Comparison of ENCODE assay signal across 9 cellular contexts in the genomic region with DNA sequence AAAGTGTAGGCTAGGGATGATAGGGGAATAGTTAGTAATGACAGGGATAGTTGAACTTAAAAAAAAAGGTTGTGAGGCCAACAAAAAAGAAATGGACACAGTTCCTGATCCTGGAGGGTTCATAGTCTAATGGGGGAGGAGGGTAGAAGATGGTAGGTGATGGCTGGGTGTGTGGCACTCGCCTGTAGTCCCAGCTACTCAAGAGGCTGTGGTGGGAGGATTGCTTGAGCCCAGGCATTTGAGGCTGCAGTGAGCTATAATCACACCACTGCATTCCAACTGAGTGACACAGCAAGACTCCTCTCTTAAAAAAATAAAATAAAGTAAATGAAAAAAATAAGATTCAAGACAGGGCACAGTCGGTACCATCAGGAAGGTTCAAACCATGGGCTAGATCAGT. TPM values are rescaled to one million over a fixed set of nuclear protein-coding genes. Genes with fewer than 3 reads are reported as not detected.
DNase-seq lines count a peak whose midpoint lies in the region; ATAC-seq and TF ChIP-seq lines count a peak whose summit lies in the region.
"Had no signal": no experiment of that assay in that cellular context is flagged by ENCODE, and none has a peak within 500 bp of the region (broad histone marks: within the 10 kb centered on the region; RNA-seq: fewer than 3 reads in every experiment).

No MANE protein-coding gene starts in this region.

- H3K27me3 ChIP-seq in iPS-20b (ENCODE audit: insufficient read depth, low read length): peaks cover 56% of the 10 kb centered on the region

- H3K4me1 ChIP-seq in HEK293 (ENCODE audit: control insufficient read depth, insufficient read depth, low read length): no peaks in the 10 kb centered on the region
- peaks cover 6% of the 10 kb centered on the region for H3K4me1 ChIP-seq in iPS-20b (ENCODE audit: insufficient read depth, low read length)

- POLR2A ChIA-PET in HEK293 (lab: Yijun Ruan, JAX): interaction anchor here (0.6 to 7.1 kb wide), 6 partner anchors 8 to 1476 kb away, joined by 3 to 97 read pairs (median 5); a partner anchor contains a TSS
- POLR2A ChIA-PET in activated CD4-positive, alpha-beta memory T cell treated with anti-CD3 and anti-CD28 coated beads, Interleukin-2, amount 10 ng/mL, durations not matched to agents 7 days and 5 days (lab: Charles Lee): interaction anchor here (1.1 to 7.8 kb wide), 26 partner anchors 8 to 581 kb away, joined by 3 to 164 read pairs (median 7); a partner anchor contains a TSS

- TF ChIP-seq CTCF in AG09309 (IDR thresholded peaks at IDR 0.05; ENCODE audit: control insufficient read depth, insufficient read depth, low read depth, low read length, missing control alignments) (no peak), HEK293 (tag by site-specific recombination; IDR thresholded peaks at IDR 0.05) (no peak)

- peak overlapping the region; percentile 78 for H3K27ac Mint-ChIP-seq in activated CD4-positive, alpha-beta memory T cell treated with anti-CD3 and anti-CD28 coated beads, Interleukin-2, amount 10 ng/mL, durations not matched to agents 7 days and 5 days

- peak overlapping the region; percentile 81 for H3K4me3 Mint-ChIP-seq in activated CD4-positive, alpha-beta memory T cell treated with anti-CD3 and anti-CD28 coated beads, Interleukin-2, amount 10 ng/mL, durations not matched to agents 7 days and 5 days

- H3K27ac ChIP-seq in HEK293 (ENCODE audit: extremely low read depth, low read depth, low read length) (no peak overlapping the region), iPS-20b (ENCODE audit: low read length) (no peak overlapping the region)

- peaks cover 60% of the 10 kb centered on the region for H3K4me1 Mint-ChIP-seq in activated CD4-positive, alpha-beta memory T cell treated with anti-CD3 and anti-CD28 coated beads, Interleukin-2, amount 10 ng/mL, durations not matched to agents 7 days and 5 days

- H3K4me3 ChIP-seq in AG09309 (ENCODE audit: control insufficient read depth, low read depth, low read length) (peak overlapping the region; percentile 83), HEK293 (ENCODE audit: low read depth, low read length) (no peak overlapping the region), iPS-20b (ENCODE audit: low read length) (peak overlapping the region; percentile 80)

- H3K9me3 ChIP-seq in HEK293 (ENCODE audit: control insufficient read depth, insufficient read depth, low read depth, low read length) (no peaks in the 10 kb centered on the region), iPS-20b (ENCODE audit: insufficient read depth, low read depth, low read length) (no peaks in the 10 kb centered on the region)

- no peaks in the 10 kb centered on the region for H3K9me3 Mint-ChIP-seq in activated CD4-positive, alpha-beta memory T cell treated with anti-CD3 and anti-CD28 coated beads, Interleukin-2, amount 10 ng/mL, durations not matched to agents 7 days and 5 days

- no peaks in the 10 kb centered on the region for H3K27me3 Mint-ChIP-seq in activated CD4-positive, alpha-beta memory T cell treated with anti-CD3 and anti-CD28 coated beads, Interleukin-2, amount 10 ng/mL, durations not matched to agents 7 days and 5 days

- no peak for ATAC-seq in GM21786 (IDR thresholded peaks at IDR 0.05; ENCODE audit: unreplicated experiment)
- ATAC-seq in GM18861 (IDR thresholded peaks at IDR 0.05; ENCODE audit: unreplicated experiment): no peak
- ATAC-seq: left ventricle myocardium superior had no signal

- H3K9ac ChIP-seq in iPS-20b (ENCODE audit: low read depth, low read length): peak overlapping the region; percentile 61; the same call in 1 of the 2 replicates

- H3K36me3 Mint-ChIP-seq in activated CD4-positive, alpha-beta memory T cell treated with anti-CD3 and anti-CD28 coated beads, Interleukin-2, amount 10 ng/mL, durations not matched to agents 7 days and 5 days (ENCODE audit: low read depth): peaks cover 19% of the 10 kb centered on the region

- CTCF ChIA-PET in HEK293 (lab: Yijun Ruan, JAX): interaction anchor here (0.6 to 7.3 kb wide), 13 partner anchors 12 to 1125 kb away, joined by 3 to 61 read pairs (median 6); a partner anchor contains a TSS
- CTCF ChIA-PET in activated CD4-positive, alpha-beta memory T cell treated with anti-CD3 and anti-CD28 coated beads, Interleukin-2, amount 10 ng/mL, durations not matched to agents 7 days and 5 days (lab: Charles Lee): interaction anchor here (1.7 to 6.3 kb wide), 6 partner anchors 36 to 102 kb away, joined by 5 to 53 read pairs (median 14); a partner anchor contains a TSS

- H3K36me3 ChIP-seq in HEK293 (ENCODE audit: control insufficient read depth in 2 of 2, insufficient read depth in 1 of 2, low read length in 2 of 2): no peaks in the 10 kb centered on the region
- H3K36me3 ChIP-seq in iPS-20b (ENCODE audit: insufficient read depth, low read depth, low read length): no peaks in the 10 kb centered on the region

- DNase-seq in AG09309 (ENCODE audit: low read depth) (no peak), mucosa of gallbladder (ENCODE audit: low spot score) (no peak), DMS153 (lab: John Stamatoyannopoulos, UW) (no peak)
- DNase-seq in activated CD4-positive, alpha-beta memory T cell treated with anti-CD3 and anti-CD28 coated beads, Interleukin-2, amount 10 ng/mL, durations not matched to agents 7 days and 5 days: no peak
- DNase-seq: left ventricle myocardium superior had no signal

TF ChIP-seq in HEK293, 187 proteins besides CTCF, POLR2A, EP300 and RAD21 (continues in another document):
- TF ChIP-seq SP7 (tag by site-specific recombination; IDR thresholded peaks at IDR 0.05) (peak; percentile 50; the same call in 1 of the 2 replicates), ZNF221 (tag by site-specific recombination; IDR thresholded peaks at IDR 0.05; ENCODE audit: borderline replicate concordance) (no peak), MYNN (tag by site-specific recombination; IDR thresholded peaks at IDR 0.05; ENCODE audit: borderline replicate concordance) (no peak), SALL2 (tag by site-specific recombination; IDR thresholded peaks at IDR 0.05; ENCODE audit: borderline replicate concordance) (no peak), ZNF621 (tag by site-specific recombination; IDR thresholded peaks at IDR 0.05) (no peak), TCF7L2 (IDR thresholded peaks at IDR 0.05; ENCODE audit: borderline replicate concordance, low read depth, low read length) (no peak)
- TF ChIP-seq, protein P1, sequence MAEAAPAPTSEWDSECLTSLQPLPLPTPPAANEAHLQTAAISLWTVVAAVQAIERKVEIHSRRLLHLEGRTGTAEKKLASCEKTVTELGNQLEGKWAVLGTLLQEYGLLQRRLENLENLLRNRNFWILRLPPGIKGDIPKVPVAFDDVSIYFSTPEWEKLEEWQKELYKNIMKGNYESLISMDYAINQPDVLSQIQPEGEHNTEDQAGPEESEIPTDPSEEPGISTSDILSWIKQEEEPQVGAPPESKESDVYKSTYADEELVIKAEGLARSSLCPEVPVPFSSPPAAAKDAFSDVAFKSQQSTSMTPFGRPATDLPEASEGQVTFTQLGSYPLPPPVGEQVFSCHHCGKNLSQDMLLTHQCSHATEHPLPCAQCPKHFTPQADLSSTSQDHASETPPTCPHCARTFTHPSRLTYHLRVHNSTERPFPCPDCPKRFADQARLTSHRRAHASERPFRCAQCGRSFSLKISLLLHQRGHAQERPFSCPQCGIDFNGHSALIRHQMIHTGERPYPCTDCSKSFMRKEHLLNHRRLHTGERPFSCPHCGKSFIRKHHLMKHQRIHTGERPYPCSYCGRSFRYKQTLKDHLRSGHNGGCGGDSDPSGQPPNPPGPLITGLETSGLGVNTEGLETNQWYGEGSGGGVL (tag by site-specific recombination; IDR thresholded peaks at IDR 0.05): no peak
- TF ChIP-seq, protein P2, sequence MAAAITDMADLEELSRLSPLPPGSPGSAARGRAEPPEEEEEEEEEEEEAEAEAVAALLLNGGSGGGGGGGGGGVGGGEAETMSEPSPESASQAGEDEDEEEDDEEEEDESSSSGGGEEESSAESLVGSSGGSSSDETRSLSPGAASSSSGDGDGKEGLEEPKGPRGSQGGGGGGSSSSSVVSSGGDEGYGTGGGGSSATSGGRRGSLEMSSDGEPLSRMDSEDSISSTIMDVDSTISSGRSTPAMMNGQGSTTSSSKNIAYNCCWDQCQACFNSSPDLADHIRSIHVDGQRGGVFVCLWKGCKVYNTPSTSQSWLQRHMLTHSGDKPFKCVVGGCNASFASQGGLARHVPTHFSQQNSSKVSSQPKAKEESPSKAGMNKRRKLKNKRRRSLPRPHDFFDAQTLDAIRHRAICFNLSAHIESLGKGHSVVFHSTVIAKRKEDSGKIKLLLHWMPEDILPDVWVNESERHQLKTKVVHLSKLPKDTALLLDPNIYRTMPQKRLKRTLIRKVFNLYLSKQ (tag by site-specific recombination; IDR thresholded peaks at IDR 0.05; ENCODE audit: borderline replicate concordance): no peak

RNA-seq across cellular contexts. Expression of a gene that starts 2.4 kb away (rescaled TPM):
- total RNA-seq in activated CD4-positive, alpha-beta memory T cell treated with anti-CD3 and anti-CD28 coated beads, Interleukin-2, amount 10 ng/mL, durations not matched to agents 7 days and 5 days: 10 to 100 TPM; 60.8 to 62.9 TPM
- 2.7 TPM for total RNA-seq in mucosa of gallbladder

RNA-seq across cellular contexts. Expression of a gene that starts 33.2 kb away (rescaled TPM):
- total RNA-seq in activated CD4-positive, alpha-beta memory T cell treated with anti-CD3 and anti-CD28 coated beads, Interleukin-2, amount 10 ng/mL, durations not matched to agents 7 days and 5 days: not detected
- total RNA-seq in mucosa of gallbladder: not detected
- total RNA-seq: left ventricle myocardium superior had no signal

RNA-seq across cellular contexts. Expression of a gene that starts 46.2 kb away (rescaled TPM):
- total RNA-seq in activated CD4-positive, alpha-beta memory T cell treated with anti-CD3 and anti-CD28 coated beads, Interleukin-2, amount 10 ng/mL, durations not matched to agents 7 days and 5 days: 100 to 1,000 TPM; 427 to 434 TPM
- 246 TPM for total RNA-seq in mucosa of gallbladder

RNA-seq across cellular contexts. Expression of a gene that starts 50.8 kb away (rescaled TPM):
- 1 to 10 TPM; 2.7 to 3.8 TPM for total RNA-seq in activated CD4-positive, alpha-beta memory T cell treated with anti-CD3 and anti-CD28 coated beads, Interleukin-2, amount 10 ng/mL, durations not matched to agents 7 days and 5 days
- 4.1 TPM for total RNA-seq in mucosa of gallbladder

RNA-seq across cellular contexts. Expression of a gene that starts 51.8 kb away (rescaled TPM):
- 10 to 100 TPM; 22.8 to 23.6 TPM for total RNA-seq in activated CD4-positive, alpha-beta memory T cell treated with anti-CD3 and anti-CD28 coated beads, Interleukin-2, amount 10 ng/mL, durations not matched to agents 7 days and 5 days
- total RNA-seq in mucosa of gallbladder: 27.7 TPM

Comparison
In these comparisons a context has a peak if more than half of its experiments do, and no peak if none do; other contexts are left out.
1. RNA of a gene that starts 2.4 kb away (total RNA-seq): 60.8 to 62.9 TPM in activated CD4-positive, alpha-beta memory T cell treated with anti-CD3 and anti-CD28 coated beads, Interleukin-2, amount 10 ng/mL, durations not matched to agents 7 days and 5 days; 2.7 TPM in mucosa of gallbladder (single experiment); every median in the first group is over 10 times any median in the second.